17 cellular contexts compared by ENCODE assay signal in the genomic region with DNA sequence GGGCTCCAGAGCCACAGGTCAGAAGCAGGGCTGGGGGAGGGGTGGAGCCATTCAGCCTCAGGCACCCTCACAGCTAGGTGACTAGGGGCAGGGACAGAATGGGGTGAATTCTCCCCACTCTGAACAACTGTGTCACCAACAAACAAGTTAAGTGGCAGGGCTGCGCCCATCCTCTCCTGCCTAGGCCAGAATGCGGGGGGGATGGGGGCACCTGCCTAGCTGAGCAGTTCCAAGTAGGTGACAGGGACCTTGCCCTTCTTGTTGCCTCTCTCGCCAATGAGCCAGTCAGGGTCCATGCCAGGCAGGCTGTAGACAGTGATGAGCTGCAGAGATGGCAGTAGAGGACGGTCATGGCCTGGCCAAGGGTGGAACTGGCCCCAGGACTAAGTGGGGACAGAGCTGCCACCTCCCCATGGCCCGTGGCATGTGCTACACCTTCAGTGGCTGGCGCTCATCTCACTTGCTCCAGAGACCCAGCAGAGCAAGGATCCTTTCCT. TPM values are rescaled to one million over a fixed set of nuclear protein-coding genes. Genes with fewer than 3 reads are reported as not detected.
DNase-seq lines count a peak whose midpoint lies in the region; ATAC-seq and TF ChIP-seq lines count a peak whose summit lies in the region.
"Had no signal": no experiment of that assay in that cellular context is flagged by ENCODE, and none has a peak within 500 bp of the region (broad histone marks: within the 10 kb centered on the region; RNA-seq: fewer than 3 reads in every experiment).

No MANE protein-coding gene starts in this region.

- H3K27ac ChIP-seq in heart right ventricle, result no peak overlapping the region
- H3K27ac ChIP-seq in tibial artery, result peak overlapping the region; percentile 73
- H3K27ac ChIP-seq: KMS-11 had no signal

- H3K4me1 Mint-ChIP-seq in type B pancreatic cell (ENCODE audit: unreplicated experiment), result no peaks in the 10 kb centered on the region
- H3K4me1 Mint-ChIP-seq: CD14-positive monocyte had no signal

- H3K9ac ChIP-seq in NT2/D1 (ENCODE audit: insufficient read length, low read depth), result peak overlapping the region; percentile 57
- H3K9ac ChIP-seq: KMS-11 had no signal

- H3K36me3 ChIP-seq in heart right ventricle, result peaks cover 0 to 99% (median 44%) of the 10 kb centered on the region in 9 donors
- H3K36me3 ChIP-seq in NT2/D1 (ENCODE audit: insufficient read depth, insufficient read length, low read length), result peaks cover 86% of the 10 kb centered on the region
- H3K36me3 ChIP-seq in tibial artery, result peaks cover 37 to 95% (median 75%) of the 10 kb centered on the region in 3 donors
- H3K36me3 ChIP-seq in mucosa of descending colon (ENCODE audit: low read depth), result peaks cover 8% of the 10 kb centered on the region

- H3K4me3 ChIP-seq in heart right ventricle (no peak overlapping the region), NT2/D1 (ENCODE audit: insufficient read length, low read depth) (no peak overlapping the region), tibial artery (no peak overlapping the region), mucosa of descending colon (no peak overlapping the region)

- H3K27ac Mint-ChIP-seq in type B pancreatic cell, result no peak overlapping the region

- TF ChIP-seq CTCF in heart right ventricle (IDR thresholded peaks at IDR 0.05) (no peak), tibial artery (IDR thresholded peaks at IDR 0.05) (no peak), mucosa of descending colon (IDR thresholded peaks at IDR 0.05) (no peak), type B pancreatic cell (conservative IDR thresholded peaks at IDR 0.05) (no peak)

- DNase-seq in Right ventricle myocardium superior (peak; percentile 38), heart right ventricle (no peak), NT2/D1 (ENCODE audit: low read depth, low spot score) (no peak), left lobe of liver (ENCODE audit: low spot score) (no peak), tibial artery (no peak), mucosa of descending colon (no peak), head of caudate nucleus (no peak), type B pancreatic cell (ENCODE audit: extremely low spot score, unreplicated experiment) (no peak)
- DNase-seq: 8988T, COR-L47, HCEC 1CT, NCI-H1694, NCI-H446 treated with DMSO at 0.1 percent for 48 hours, NCI-H748 treated with DMSO at 0.1 percent for 48 hours, SHP77 had no signal

- H3K9me3 ChIP-seq in heart right ventricle (no peaks in the 10 kb centered on the region), NT2/D1 (ENCODE audit: insufficient read depth, low read length) (no peaks in the 10 kb centered on the region), tibial artery (no peaks in the 10 kb centered on the region), mucosa of descending colon (no peaks in the 10 kb centered on the region)

- ATAC-seq in Right ventricle myocardium superior (ENCODE audit: poor library complexity), result no peak
- ATAC-seq in heart right ventricle, result no peak
- ATAC-seq in left lobe of liver, result peak; percentile 67
- ATAC-seq in mucosa of descending colon, result no peak

- peaks cover 0 to 25% (median 15%) of the 10 kb centered on the region in 9 donors for H3K4me1 ChIP-seq in heart right ventricle
- peaks cover 38% of the 10 kb centered on the region for H3K4me1 ChIP-seq in NT2/D1 (ENCODE audit: insufficient read depth, insufficient read length)
- H3K4me1 ChIP-seq in tibial artery, result peaks cover 0 to 28% (median 23%) of the 10 kb centered on the region in 4 donors
- H3K4me1 ChIP-seq in mucosa of descending colon (ENCODE audit: low read depth), result no peaks in the 10 kb centered on the region

- no peaks in the 10 kb centered on the region for H3K9me3 Mint-ChIP-seq in type B pancreatic cell
- H3K9me3 Mint-ChIP-seq: CD14-positive monocyte had no signal

- intact Hi-C loops in Right ventricle myocardium superior (cut with DNase I) (no loop called here), heart right ventricle (cut with DNase I) (no loop called here), tibial artery (cut with DNase I; ENCODE audit: low total_unique reads) (no loop called here), mucosa of descending colon (cut with DNase I, micrococcal nuclease) (no loop called here), head of caudate nucleus (cut with DNase I) (no loop called here)

- H3K36me3 Mint-ChIP-seq in type B pancreatic cell, result no peaks in the 10 kb centered on the region

- H3K27me3 ChIP-seq in heart right ventricle, result no peaks in the 10 kb centered on the region
- H3K27me3 ChIP-seq in NT2/D1 (ENCODE audit: insufficient read depth, insufficient read length), result no peaks in the 10 kb centered on the region
- H3K27me3 ChIP-seq in tibial artery, result no peaks in the 10 kb centered on the region

- H3K27me3 Mint-ChIP-seq in type B pancreatic cell, result no peaks in the 10 kb centered on the region

- 92% methylated on average over 6 of the region's 6 CpGs for WGBS in heart right ventricle, 2 donors

- H3K4me3 Mint-ChIP-seq in type B pancreatic cell, result no peak overlapping the region
- H3K4me3 Mint-ChIP-seq: CD14-positive monocyte had no signal

RNA-seq across cellular contexts. Expression of a gene that starts 19.6 kb away (rescaled TPM):
- total RNA-seq in Right ventricle myocardium superior (30.8 TPM), heart right ventricle (10 to 100 TPM; 25.2 to 40.5 (median 31.5) TPM), left lobe of liver (31.3 TPM), mucosa of descending colon (100 to 1,000 TPM; 107 to 158 (median 128) TPM), type B pancreatic cell (ENCODE audit: low replicate concordance) (126 and 224 TPM in 2 replicates)
- polyA plus RNA-seq in heart right ventricle, result 10 to 100 TPM; 34.1 to 51.3 TPM

RNA-seq across cellular contexts. Expression of a gene that starts 27.9 kb away (rescaled TPM):
- total RNA-seq in Right ventricle myocardium superior (32.8 TPM), heart right ventricle (10 to 100 TPM; 30.4 to 46.0 (median 34.5) TPM), left lobe of liver (22.1 TPM), mucosa of descending colon (10 to 100 TPM; 56.2 to 89.4 (median 57.1) TPM), type B pancreatic cell (ENCODE audit: low replicate concordance) (38.4 and 41.6 TPM in 2 replicates)
- polyA plus RNA-seq in heart right ventricle, result 10 to 100 TPM; 39.6 to 44.4 TPM

Comparison
In these comparisons a context has a peak if more than half of its experiments do, and no peak if none do; other contexts are left out.
1. H3K27ac ChIP-seq: peak in tibial artery (2 of 2); none in heart right ventricle (0 of 10).